ENCODE assay signal across 7 cellular contexts in the genomic region with DNA sequence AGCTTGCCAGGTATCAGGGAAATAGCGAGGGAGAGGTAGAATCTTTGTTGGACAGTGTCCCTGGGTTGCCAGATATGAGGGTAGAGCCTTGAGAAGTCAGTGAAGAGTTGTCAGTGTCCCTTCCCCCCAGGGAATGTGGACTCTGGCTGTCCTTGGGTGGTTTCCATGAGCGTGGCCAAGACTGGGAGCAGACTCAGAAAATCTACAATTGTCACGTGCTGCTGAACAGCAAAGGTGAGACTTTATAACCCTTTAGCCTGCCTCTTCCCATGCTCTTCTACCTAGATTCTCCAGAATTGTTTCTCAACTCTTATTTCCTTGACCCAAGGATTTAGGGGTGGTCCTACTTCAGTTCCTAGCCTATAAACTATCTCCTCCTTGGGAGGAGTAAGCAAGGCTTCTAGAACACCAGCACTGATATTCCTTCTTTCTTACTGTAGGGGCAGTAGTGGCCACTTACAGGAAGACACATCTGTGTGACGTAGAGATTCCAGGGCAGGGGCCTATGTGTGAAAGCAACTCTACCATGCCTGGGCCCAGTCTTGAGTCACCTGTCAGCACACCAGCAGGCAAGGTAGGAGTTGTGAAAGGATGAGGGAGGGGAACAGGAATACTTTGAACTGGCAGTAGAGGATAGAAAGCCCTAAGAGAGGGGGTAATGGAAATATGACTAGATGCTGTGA. TPM values are rescaled to one million over a fixed set of nuclear protein-coding genes. Genes with fewer than 3 reads are reported as not detected.
A peak's percentile ranks its signal among the peaks of the same experiment; 100 is the strongest.
DNase-seq lines count a peak whose midpoint lies in the region; ATAC-seq lines count a peak whose summit lies in the region.

No MANE protein-coding gene starts in this region.

- H3K4me1 Mint-ChIP-seq in T-helper 2 cell treated with Interferon-gamma antibody and Interleukin-4, amounts not matched to agents 5 μg/mL and 100 μg/mL, for 36 hours (ENCODE audit: low read depth): peaks cover 35% of the 10 kb centered on the region

- peak overlapping the region; percentile 95 for H3K4me3 Mint-ChIP-seq in T-helper 2 cell treated with Interferon-gamma antibody and Interleukin-4, amounts not matched to agents 5 μg/mL and 100 μg/mL, for 36 hours

- H3K27me3 Mint-ChIP-seq in T-helper 2 cell treated with Interferon-gamma antibody and Interleukin-4, amounts not matched to agents 5 μg/mL and 100 μg/mL, for 36 hours (ENCODE audit: low read depth): no peaks in the 10 kb centered on the region

- H3K27ac Mint-ChIP-seq in T-helper 2 cell treated with Interferon-gamma antibody and Interleukin-4, amounts not matched to agents 5 μg/mL and 100 μg/mL, for 36 hours: peak overlapping the region; percentile 95

- H3K36me3 Mint-ChIP-seq in T-helper 2 cell treated with Interferon-gamma antibody and Interleukin-4, amounts not matched to agents 5 μg/mL and 100 μg/mL, for 36 hours (ENCODE audit: low read depth): peaks cover 38% of the 10 kb centered on the region

- no peaks in the 10 kb centered on the region for H3K9me3 Mint-ChIP-seq in T-helper 2 cell treated with Interferon-gamma antibody and Interleukin-4, amounts not matched to agents 5 μg/mL and 100 μg/mL, for 36 hours

- peak; percentile 70 for DNase-seq in T-helper 2 cell treated with Interferon-gamma antibody and Interleukin-4, amounts not matched to agents 5 μg/mL and 100 μg/mL, for 36 hours (ENCODE audit: low spot score)
- DNase-seq in T47D (ENCODE audit: low read depth in 1 of 2, low spot score in 1 of 2): peak; percentile 67 to 81
- peak in 1 of 2 donors; percentile 65 for DNase-seq in left colon
- DNase-seq in stimulated activated CD4-positive, alpha-beta T cell treated with anti-CD3 and anti-CD28 coated beads, TNF-alpha, amount 100 ng/mL, for 48 hours (ENCODE audit: low read depth in 3 of 3): peak in 2 of 3 donors; percentile 52 to 70
- no peak for DNase-seq in posterior cingulate gyrus

- in situ Hi-C loops in T47D (cut with HindIII; ENCODE audit: low pct_unique_long_range_greater_than_20kb, low sequenced_read_pairs): no loop called here

- intact Hi-C loops in left colon (cut with DNase I, micrococcal nuclease): no loop called here
- intact Hi-C loops in posterior cingulate gyrus (cut with DNase I): loop anchor here (2.0 to 5.0 kb wide), 2 partner anchors 13 to 72 kb away; a partner anchor contains a TSS

- ATAC-seq in GM18861 (IDR thresholded peaks at IDR 0.05; ENCODE audit: unreplicated experiment): peak; percentile 53
- ATAC-seq in HG03571 (IDR thresholded peaks at IDR 0.05; ENCODE audit: unreplicated experiment): peak; percentile 48
- peak; percentile 55 for ATAC-seq in left colon

RNA-seq across cellular contexts. Expression of a gene that starts 1.6 kb away (rescaled TPM):
- total RNA-seq in left colon: 10 to 100 TPM; 74.4 to 76.6 TPM

RNA-seq across cellular contexts. Expression of a gene that starts 1.7 kb away (rescaled TPM):
- 10 to 100 TPM; 30.3 to 38.2 TPM for total RNA-seq in left colon

RNA-seq across cellular contexts. Expression of a gene that starts 12.9 kb away (rescaled TPM):
- 10 to 100 TPM; 34.2 to 41.5 TPM for total RNA-seq in left colon

RNA-seq across cellular contexts. Expression of a gene that starts 21.4 kb away (rescaled TPM):
- 10 to 100 TPM; 10.1 to 11.1 TPM for total RNA-seq in left colon

RNA-seq across cellular contexts. Expression of a gene that starts 30.2 kb away (rescaled TPM):
- 1 to 10 TPM; 3.0 to 6.1 TPM for total RNA-seq in left colon

Comparison
In these comparisons a context has a peak if more than half of its experiments do, and no peak if none do; other contexts are left out.
1. DNase-seq: peak in T-helper 2 cell treated with Interferon-gamma antibody and Interleukin-4, amounts not matched to agents 5 μg/mL and 100 μg/mL, for 36 hours (single experiment), T47D (2 of 2) and stimulated activated CD4-positive, alpha-beta T cell treated with anti-CD3 and anti-CD28 coated beads, TNF-alpha, amount 100 ng/mL, for 48 hours (2 of 3); none in posterior cingulate gyrus (0 of 10).
2. Peak in every context shown above with its lines, with median percentiles within 50 percentile points of each other: ATAC-seq.